Comparison of ENCODE assay signal across 7 cellular contexts in the genomic region with DNA sequence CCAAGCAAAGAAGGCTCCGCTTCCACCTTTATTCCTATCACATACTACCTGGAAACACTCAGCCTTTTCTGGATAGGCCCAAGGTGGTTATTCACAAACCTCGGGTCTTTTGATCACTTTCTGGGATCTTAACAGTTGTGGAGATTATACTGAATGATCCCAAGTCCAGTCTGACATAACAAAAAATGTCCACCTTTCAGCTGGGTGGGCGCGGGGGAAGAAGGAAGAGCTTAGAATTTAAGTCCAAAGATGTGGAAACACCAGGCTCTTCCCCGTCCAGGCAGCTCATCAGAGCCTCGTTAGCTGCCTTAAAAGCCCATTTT. TPM values are rescaled to one million over a fixed set of nuclear protein-coding genes. Genes with fewer than 3 reads are reported as not detected.
A peak's percentile ranks its signal among the peaks of the same experiment; 100 is the strongest.
DNase-seq lines count a peak whose midpoint lies in the region; TF ChIP-seq lines count a peak whose summit lies in the region.

No MANE protein-coding gene starts in this region.

- H3T11ph ChIP-seq in H9 (ENCODE audit: low read length), result no peak overlapping the region

- no peak overlapping the region for H4K5ac ChIP-seq in H9 (ENCODE audit: insufficient read length, low read depth, low read length)

- POLR2A ChIA-PET in RWPE1 (lab: Yijun Ruan, JAX; ENCODE audit: low non-redundant PET), result interaction anchor here (0.6 to 1.6 kb wide), 3 partner anchors 14 to 338 kb away, joined by 4 to 6 read pairs (median 4); partner anchors contain the start of genes DENND1B and LHX9

- no peak overlapping the region for H3K23ac ChIP-seq in H9 (ENCODE audit: insufficient read length, low read depth, low read length)

- peaks cover 18 to 21% of the 10 kb centered on the region in 2 experiments for H3K4me1 Mint-ChIP-seq in H9

- peak overlapping the region; percentile 79 for H3K4me3 Mint-ChIP-seq in H9

- TF ChIP-seq CTCF in H9 (conservative IDR thresholded peaks at IDR 0.05) (no peak), RWPE1 (conservative IDR thresholded peaks at IDR 0.05; ENCODE audit: low read depth) (no peak), fibroblast of pulmonary artery (IDR thresholded peaks at IDR 0.05; ENCODE audit: low read length, missing control alignments) (no peak)

- H3K9me3 ChIP-seq in H9 (ENCODE audit: control insufficient read depth, low read depth, low read length), result no peaks in the 10 kb centered on the region

- no peak overlapping the region for H4K91ac ChIP-seq in H9 (ENCODE audit: insufficient read length, low read depth, low read length)

- H3K14ac ChIP-seq in H9 (ENCODE audit: insufficient read depth, low read length), result peak overlapping the region; percentile 98

- H3K4ac ChIP-seq in H9 (ENCODE audit: low read depth, low read length), result no peak overlapping the region

- H3K36me3 Mint-ChIP-seq in H9 (ENCODE audit: insufficient read depth in 1 of 3, low read depth in 3 of 3), result no peaks in the 10 kb centered on the region

- H2BK20ac ChIP-seq in H9 (ENCODE audit: low read depth, low read length, poor library complexity, severe bottlenecking), result no peak overlapping the region

- peaks cover 8% of the 10 kb centered on the region for H3K23me2 ChIP-seq in H9 (ENCODE audit: insufficient read length, low read depth, low read length, poor library complexity, severe bottlenecking)

- H4K20me1 ChIP-seq in H9 (ENCODE audit: control insufficient read depth, insufficient read depth, insufficient read length), result no peaks in the 10 kb centered on the region

- peak overlapping the region in 1 of 3 experiments; percentile 68; a peak in 2 of 7 replicates for H3K27ac Mint-ChIP-seq in H9

- H3K9me3 Mint-ChIP-seq in H9, result no peaks in the 10 kb centered on the region; a peak in 1 of 5 replicates

- H3K79me2 ChIP-seq in H9 (ENCODE audit: insufficient read depth, low read length), result no peaks in the 10 kb centered on the region

- H3K27ac ChIP-seq in H9 (ENCODE audit: insufficient read length, low read depth, low read length) (no peak overlapping the region), RWPE1 (peak overlapping the region; percentile 91)

- H3K79me1 ChIP-seq in H9 (ENCODE audit: insufficient read depth, low read depth, low read length, poor library complexity, severe bottlenecking), result no peaks in the 10 kb centered on the region

- H2AK5ac ChIP-seq in H9 (ENCODE audit: insufficient read length, low read length), result no peak overlapping the region

- no peak overlapping the region for H2BK120ac ChIP-seq in H9 (ENCODE audit: low read depth, low read length, poor library complexity, severe bottlenecking)

- no peak overlapping the region for H4K8ac ChIP-seq in H9 (replicated peaks; ENCODE audit: insufficient read length, low read depth, low read length)

- peak overlapping the region; percentile 79 for H3K18ac ChIP-seq in H9 (ENCODE audit: insufficient read length, low read depth, low read length)

- no CpG with 5 or more reads among the region's 6 CpGs for WGBS in H9 (ENCODE audit: extremely low coverage, insufficient read length, low lambda C conversion rate)

- no peak overlapping the region for H2BK5ac ChIP-seq in H9 (ENCODE audit: insufficient read length, low read length)

- H3K4me3 ChIP-seq in fibroblast of pulmonary artery (replicated peaks; ENCODE audit: low read depth, low read length), result peak overlapping the region; percentile 73
- H3K4me3 ChIP-seq in skeletal muscle cell (ENCODE audit: low read depth, low read length), result peak overlapping the region; percentile 67

- H3K27me3 Mint-ChIP-seq in H9 (ENCODE audit: low read depth), result peaks cover 67% of the 10 kb centered on the region

- CTCF ChIA-PET in RWPE1 (lab: Yijun Ruan, JAX), result interaction anchor here (0.7 to 2.9 kb wide), 4 partner anchors 13 to 161 kb away, joined by 3 to 19 read pairs (median 6); no protein-coding TSS in a partner anchor

- peaks cover 33% of the 10 kb centered on the region for H3K27me3 ChIP-seq in H9 (ENCODE audit: insufficient read depth, low read length)

- no peak overlapping the region for H2BK15ac ChIP-seq in H9 (ENCODE audit: low read depth, low read length)

- H3K56ac ChIP-seq in H9 (ENCODE audit: insufficient read length, low read depth, low read length), result no peak overlapping the region

- H3K4me1 ChIP-seq in H9 (ENCODE audit: insufficient read depth, low read length), result no peaks in the 10 kb centered on the region; the same call in 1 of the 2 replicates

- peak overlapping the region; percentile 88 for H3K4me2 ChIP-seq in H9 (ENCODE audit: insufficient read depth, insufficient read length, low read length)

- no peak overlapping the region for H2BK12ac ChIP-seq in H9 (ENCODE audit: insufficient read length, low read depth, low read length)

- H2AFZ ChIP-seq in H9 (ENCODE audit: low read length), result peak overlapping the region; percentile 92

- peak overlapping the region; percentile 53 for H3K9ac ChIP-seq in H9 (ENCODE audit: extremely low read depth, insufficient read length, low read length)

- DNase-seq in H9, result no peak
- DNase-seq in RWPE1 (ENCODE audit: low spot score), result no peak
- DNase-seq in fibroblast of pulmonary artery (ENCODE audit: low read depth), result no peak
- no peak for DNase-seq in skeletal muscle cell (ENCODE audit: low read depth)
- DNase-seq in OCI-M2 (lab: John Stamatoyannopoulos, UW; ENCODE audit: unreplicated experiment), result no peak
- DNase-seq in T-helper 9 cell, result no peak
- no peak for DNase-seq in iPS-NIHi11 (ENCODE audit: low spot score)

RNA-seq across cellular contexts. Expression of gene C1orf53, which starts 0.3 kb away (rescaled TPM):
- total RNA-seq in H9 (2021), result 0.99 and 1.4 TPM in 2 replicates

RNA-seq across cellular contexts. Expression of gene LHX9, which starts 15.1 kb away (rescaled TPM):
- not detected in 2 replicates for total RNA-seq in H9 (2021)
